In genomic region chr1:103109291-103109920, GRCh38 we compare ENCODE assay signal across 12 cellular contexts. TPM values are rescaled to one million over a fixed set of nuclear protein-coding genes. Genes with fewer than 3 reads are reported as not detected.
A peak's percentile ranks its signal among the peaks of the same experiment; 100 is the strongest.
DNase-seq lines count a peak whose midpoint lies in the region; ATAC-seq and TF ChIP-seq lines count a peak whose summit lies in the region.
"Had no signal": no experiment of that assay in that cellular context is flagged by ENCODE, and none has a peak within 500 bp of the region (broad histone marks: within the 10 kb centered on the region; RNA-seq: fewer than 3 reads in every experiment).

No MANE protein-coding gene starts in this region.

- intact Hi-C loops in left ventricle myocardium superior (cut with micrococcal nuclease) = loop anchor here (5.0 kb wide), 1 partner anchor 403 kb away; no protein-coding TSS in a partner anchor

- H3K27me3 ChIP-seq in cardiac muscle cell = no peaks in the 10 kb centered on the region
- H3K27me3 ChIP-seq: tibial nerve had no signal

- peaks cover 29% of the 10 kb centered on the region for H3K27me3 Mint-ChIP-seq in activated CD8-positive, alpha-beta memory T cell treated with anti-CD3 and anti-CD28 coated beads, Interleukin-2, amount 10 ng/mL, durations not matched to agents 7 days and 5 days

- no peaks in the 10 kb centered on the region for H3K36me3 Mint-ChIP-seq in activated CD8-positive, alpha-beta memory T cell treated with anti-CD3 and anti-CD28 coated beads, Interleukin-2, amount 10 ng/mL, durations not matched to agents 7 days and 5 days

- no peak overlapping the region for H3K4me3 Mint-ChIP-seq in activated CD8-positive, alpha-beta memory T cell treated with anti-CD3 and anti-CD28 coated beads, Interleukin-2, amount 10 ng/mL, durations not matched to agents 7 days and 5 days
- H3K4me3 Mint-ChIP-seq: natural killer cell had no signal

- peak overlapping the region; percentile 62 for H3K4me3 ChIP-seq in cardiac muscle cell
- H3K4me3 ChIP-seq in mesodermal cell (ENCODE audit: extremely low read depth, insufficient read depth, low read length, poor library complexity, severe bottlenecking) = peak overlapping the region; percentile 73

- no peak for ATAC-seq in left ventricle myocardium superior
- ATAC-seq in activated CD8-positive, alpha-beta memory T cell treated with anti-CD3 and anti-CD28 coated beads, Interleukin-2, amount 10 ng/mL, durations not matched to agents 7 days and 5 days = no peak
- ATAC-seq in HG03342 (IDR thresholded peaks at IDR 0.05; ENCODE audit: unreplicated experiment) = no peak
- ATAC-seq: activated naive CD4-positive, alpha-beta T cell treated with anti-CD3 and anti-CD28 coated beads, Interleukin-2, amount 50 U/mL, for 72 hours; natural killer cell had no signal

- TF ChIP-seq CTCF in cardiac muscle cell (IDR thresholded peaks at IDR 0.05; ENCODE audit: low read depth, low read length) = no peak

- WGBS in mesodermal cell (ENCODE audit: insufficient coverage in 2 of 2), 2 experiments = 17 to 20% methylated on average over 1 of the region's 6 CpGs

- H3K36me3 ChIP-seq in cardiac muscle cell (no peaks in the 10 kb centered on the region), mesodermal cell (ENCODE audit: control insufficient read depth, insufficient read depth, low read length) (no peaks in the 10 kb centered on the region)
- H3K36me3 ChIP-seq: tibial nerve had no signal

- CTCF ChIA-PET in activated CD8-positive, alpha-beta memory T cell treated with anti-CD3 and anti-CD28 coated beads, Interleukin-2, amount 10 ng/mL, durations not matched to agents 7 days and 5 days (lab: Charles Lee) = no interaction called here

- H3K27ac Mint-ChIP-seq in activated CD8-positive, alpha-beta memory T cell treated with anti-CD3 and anti-CD28 coated beads, Interleukin-2, amount 10 ng/mL, durations not matched to agents 7 days and 5 days = no peak overlapping the region
- H3K27ac Mint-ChIP-seq: activated naive CD4-positive, alpha-beta T cell treated with anti-CD3 and anti-CD28 coated beads, Interleukin-2, amount 50 U/mL, for 72 hours; natural killer cell had no signal

- DNase-seq in cardiac muscle cell (ENCODE audit: low read depth in 1 of 2, low spot score in 1 of 2) (peak in 1 of 2 donors; percentile 12), left ventricle myocardium superior (no peak), NCI-H1436 treated with DMSO at 0.1 percent for 48 hours (lab: John Stamatoyannopoulos, UW) (no peak), NCI-H2227 treated with DMSO at 0.1 percent for 48 hours (lab: John Stamatoyannopoulos, UW) (no peak)
- no peak for DNase-seq in activated CD8-positive, alpha-beta memory T cell treated with anti-CD3 and anti-CD28 coated beads, Interleukin-2, amount 10 ng/mL, durations not matched to agents 7 days and 5 days
- DNase-seq: natural killer cell had no signal

- no peaks in the 10 kb centered on the region for H3K9me3 Mint-ChIP-seq in activated CD8-positive, alpha-beta memory T cell treated with anti-CD3 and anti-CD28 coated beads, Interleukin-2, amount 10 ng/mL, durations not matched to agents 7 days and 5 days (ENCODE audit: low read depth)
- H3K9me3 Mint-ChIP-seq: activated naive CD4-positive, alpha-beta T cell treated with anti-CD3 and anti-CD28 coated beads, Interleukin-2, amount 50 U/mL, for 72 hours had no signal

- H3K4me1 Mint-ChIP-seq in activated CD8-positive, alpha-beta memory T cell treated with anti-CD3 and anti-CD28 coated beads, Interleukin-2, amount 10 ng/mL, durations not matched to agents 7 days and 5 days = peaks cover 4% of the 10 kb centered on the region

- H3K4me1 ChIP-seq in cardiac muscle cell (ENCODE audit: low read depth) (peaks cover 12% of the 10 kb centered on the region), mesodermal cell (ENCODE audit: control insufficient read depth, insufficient read depth, low read length, poor library complexity, severe bottlenecking) (peaks cover 20% of the 10 kb centered on the region)

- H3K27ac ChIP-seq in cardiac muscle cell = peak overlapping the region; percentile 74
- H3K27ac ChIP-seq in cingulate gyrus (ENCODE audit: low read depth, low read length) = peak overlapping the region; percentile 15
- H3K27ac ChIP-seq in mesodermal cell (ENCODE audit: low read depth, low read length, severe bottlenecking) = peak overlapping the region; percentile 81
- H3K27ac ChIP-seq: coronary artery had no signal

- no peaks in the 10 kb centered on the region for H3K9me3 ChIP-seq in cardiac muscle cell (ENCODE audit: low read depth)
- H3K9me3 ChIP-seq in mesodermal cell (ENCODE audit: control insufficient read depth, low read length) = no peaks in the 10 kb centered on the region
- H3K9me3 ChIP-seq: tibial nerve had no signal

RNA-seq across cellular contexts. Expression of gene COL11A1, which starts 1.1 kb away (rescaled TPM):
- 41.0 and 56.7 TPM in 2 replicates for total RNA-seq in cardiac muscle cell
- polyA plus RNA-seq in cardiac muscle cell = 26.6 and 37.4 TPM in 2 replicates
- 0.42 TPM for total RNA-seq in left ventricle myocardium superior
- polyA plus RNA-seq in mesodermal cell (2013, experiment 1 of 2) = 276 TPM
- polyA plus RNA-seq in mesodermal cell (2013, experiment 2 of 2) = 257 TPM
- total RNA-seq in activated CD8-positive, alpha-beta memory T cell treated with anti-CD3 and anti-CD28 coated beads, Interleukin-2, amount 10 ng/mL, durations not matched to agents 7 days and 5 days = not detected
- total RNA-seq: activated naive CD4-positive, alpha-beta T cell treated with anti-CD3 and anti-CD28 coated beads, Interleukin-2, amount 50 U/mL, for 72 hours; natural killer cell had no signal

Comparison
In these comparisons a context has a peak if more than half of its experiments do, and no peak if none do; other contexts are left out.
1. RNA of gene COL11A1, which starts 1.1 kb away (total RNA-seq): 41.0 to 56.7 TPM in cardiac muscle cell; 0.42 TPM in left ventricle myocardium superior (single experiment) and not detected in activated CD8-positive, alpha-beta memory T cell treated with anti-CD3 and anti-CD28 coated beads, Interleukin-2, amount 10 ng/mL, durations not matched to agents 7 days and 5 days; every median in the first group is over 10 times any median in the second.
2. H3K27ac ChIP-seq: peak in every context shown above with its lines; median percentile 81 in mesodermal cell; 74 in cardiac muscle cell; 15 in cingulate gyrus.